In genomic region chr1:209565759-209566678, GRCh38 we compare ENCODE assay signal across 8 cellular contexts. TPM values are rescaled to one million over a fixed set of nuclear protein-coding genes. Genes with fewer than 3 reads are reported as not detected.
DNase-seq lines count a peak whose midpoint lies in the region; ATAC-seq and TF ChIP-seq lines count a peak whose summit lies in the region.

No MANE protein-coding gene starts in this region.

- H3K4me2 ChIP-seq in OCI-LY1 (ENCODE audit: low read length) = no peak overlapping the region
- H3K4me2 ChIP-seq in neural cell (ENCODE audit: low read length) = no peak overlapping the region

- H3F3A ChIP-seq in OCI-LY1 (ENCODE audit: insufficient read depth, low read length) (no peaks in the 10 kb centered on the region), neural cell (ENCODE audit: insufficient read depth, low read length, poor library complexity, severe bottlenecking) (no peaks in the 10 kb centered on the region)

- peak; percentile 72 for TF ChIP-seq CTCF in OCI-LY1 (IDR thresholded peaks at IDR 0.05; ENCODE audit: low read length)
- TF ChIP-seq CTCF in neural cell (IDR thresholded peaks at IDR 0.05; ENCODE audit: poor library complexity, severe bottlenecking) = peak; percentile 89

- H3K9ac ChIP-seq in OCI-LY1 (ENCODE audit: low read length) (no peak overlapping the region), neural cell (ENCODE audit: low read length) (no peak overlapping the region)

- H3K4me1 ChIP-seq in OCI-LY1 (ENCODE audit: insufficient read depth, low read length, severe bottlenecking) = no peaks in the 10 kb centered on the region

- H2AFZ ChIP-seq in OCI-LY1 (ENCODE audit: low read length) = no peak overlapping the region
- no peak overlapping the region for H2AFZ ChIP-seq in neural cell (ENCODE audit: low read depth, low read length)

- H3K9me2 ChIP-seq in OCI-LY1 (ENCODE audit: low read depth, low read length) = no peaks in the 10 kb centered on the region
- H3K9me2 ChIP-seq in neural cell (ENCODE audit: insufficient read depth, low read length) = no peaks in the 10 kb centered on the region

- DNase-seq in DMS 273 (lab: John Stamatoyannopoulos, UW; ENCODE audit: unreplicated experiment) (peak; percentile 95), HuH-7 (ENCODE audit: low spot score) (peak; percentile 52), activated T-cell treated with anti-CD3 and anti-CD28 coated beads for 24 hours (ENCODE audit: low read depth) (peak; percentile 69), fibroblast of gingiva (ENCODE audit: low read depth) (peak; percentile 67)
- peak; percentile 81 for DNase-seq in stimulated activated naive CD8-positive, alpha-beta T cell treated with anti-CD3 and anti-CD28 coated beads, Interleukin-15, Interleukin-2, amounts not matched to agents 100 U/mL and 50 U/mL, for 24 hours

- no peaks in the 10 kb centered on the region for H3K27me3 ChIP-seq in OCI-LY1 (ENCODE audit: insufficient read depth, low read length)
- H3K27me3 ChIP-seq in neural cell (ENCODE audit: insufficient read depth, low read depth, low read length) = no peaks in the 10 kb centered on the region

- H4K20me1 ChIP-seq in OCI-LY1 (ENCODE audit: insufficient read depth, low read length) (no peaks in the 10 kb centered on the region), neural cell (ENCODE audit: insufficient read depth) (no peaks in the 10 kb centered on the region)

- H3K27ac ChIP-seq in OCI-LY1 (ENCODE audit: low read depth, low read length, poor library complexity, severe bottlenecking) = no peak overlapping the region
- no peak overlapping the region for H3K27ac ChIP-seq in neural cell (ENCODE audit: low read length)

- no peaks in the 10 kb centered on the region for H3K79me2 ChIP-seq in OCI-LY1 (ENCODE audit: insufficient read depth, low read length)
- no peaks in the 10 kb centered on the region for H3K79me2 ChIP-seq in neural cell (replicated peaks; ENCODE audit: insufficient read depth, low read length)

- peak; percentile 89 for ATAC-seq in GM21515 (IDR thresholded peaks at IDR 0.05; ENCODE audit: unreplicated experiment)
- ATAC-seq in stimulated activated naive CD8-positive, alpha-beta T cell treated with anti-CD3 and anti-CD28 coated beads, Interleukin-15, Interleukin-2, amounts not matched to agents 100 U/mL and 50 U/mL, for 24 hours = peak; percentile 80

- no peaks in the 10 kb centered on the region for H3K36me3 ChIP-seq in OCI-LY1 (ENCODE audit: insufficient read depth, low read length)
- no peaks in the 10 kb centered on the region for H3K36me3 ChIP-seq in neural cell (ENCODE audit: insufficient read depth, low read length)

- H3K4me3 ChIP-seq in OCI-LY1 (ENCODE audit: low read depth, low read length, poor library complexity, severe bottlenecking) (no peak overlapping the region), neural cell (ENCODE audit: low read length) (no peak overlapping the region)

- TF ChIP-seq EP300 in neural cell (conservative IDR thresholded peaks at IDR 0.05; ENCODE audit: poor library complexity, severe bottlenecking) = no peak

- peak; percentile 91 for TF ChIP-seq RAD21 in neural cell (conservative IDR thresholded peaks at IDR 0.05)

- H3K9me3 ChIP-seq in OCI-LY1 (ENCODE audit: low read length) (no peaks in the 10 kb centered on the region), neural cell (ENCODE audit: low read length) (no peaks in the 10 kb centered on the region)

TF ChIP-seq in neural cell, 6 proteins besides CTCF, POLR2A, EP300 and RAD21:
- TF ChIP-seq POLR2AphosphoS5 (IDR thresholded peaks at IDR 0.05) = no peak
- TF ChIP-seq SMC3 (conservative IDR thresholded peaks at IDR 0.05; ENCODE audit: poor library complexity) = peak; percentile 84

RNA-seq across cellular contexts. Expression of gene CAMK1G, which starts 17.5 kb away (rescaled TPM):
- polyA plus RNA-seq in neural cell = 3.0 and 6.1 TPM in 2 replicates
- polyA minus RNA-seq in neural cell = 6.6 and 8.0 TPM in 2 replicates
